17 cellular contexts compared by ENCODE assay signal in genomic region chr5:14407051-14407450, GRCh38.
DNase-seq lines count a peak whose midpoint lies in the region; ATAC-seq, FAIRE-seq and TF ChIP-seq lines count a peak whose summit lies in the region.
"Had no signal": no experiment of that assay in that cellular context is flagged by ENCODE, and none has a peak within 500 bp of the region (broad histone marks: within the 10 kb centered on the region; RNA-seq: fewer than 3 reads in every experiment).

No MANE protein-coding gene starts in this region.

- H3K9ac ChIP-seq in K562 (ENCODE audit: insufficient read depth in 1 of 2, low read depth in 2 of 2, low read length in 2 of 2): no peak overlapping the region
- H3K9ac ChIP-seq: KMS-11 had no signal

- ATAC-seq in Panc1 (peak; percentile 9; the same call in 1 of the 2 replicates), K562 (no peak), GM21825 (IDR thresholded peaks at IDR 0.05; ENCODE audit: unreplicated experiment) (no peak)
- ATAC-seq: GM23338 had no signal

- in situ Hi-C loops in Panc1 (cut with HindIII; ENCODE audit: low pct_unique_long_range_greater_than_20kb, low sequenced_read_pairs): no loop called here
- in situ Hi-C loops in K562 (cut with MboI): no loop called here
- in situ Hi-C loops in GM13976 (cut with MboI; ENCODE audit: low sequenced_read_pairs, unreplicated experiment): no loop called here

- CTCF ChIA-PET in Panc1 (lab: Charles Lee): no interaction called here
- CTCF ChIA-PET in K562 (lab: Yijun Ruan, JAX; ENCODE audit: low intra/inter-chr PET ratio): no interaction called here

- no peaks in the 10 kb centered on the region for H3K27me3 ChIP-seq in Panc1 (ENCODE audit: control insufficient read depth, insufficient read depth, low read length)
- peaks cover 5 to 24% of the 10 kb centered on the region in 2 experiments; a peak in 4 of 5 replicates for H3K27me3 ChIP-seq in K562 (ENCODE audit: control insufficient read depth in 2 of 2, insufficient read depth in 2 of 2, low read length in 2 of 2)
- H3K27me3 ChIP-seq in right atrium auricular region: no peaks in the 10 kb centered on the region
- H3K27me3 ChIP-seq in spleen (replicated peaks in 1 of 7): no peaks in the 10 kb centered on the region

- H3K4me1 ChIP-seq in Panc1 (ENCODE audit: control insufficient read depth, insufficient read depth, low read length) (no peaks in the 10 kb centered on the region), K562 (replicated peaks in 1 of 2; ENCODE audit: control insufficient read depth in 2 of 2, insufficient read depth in 2 of 2, low read length in 2 of 2) (no peaks in the 10 kb centered on the region), right atrium auricular region (peaks cover 0 to 18% of the 10 kb centered on the region in 2 donors), spleen (peaks cover 0 to 66% (median 22%) of the 10 kb centered on the region in 6 donors)

- no peak for TF ChIP-seq EP300 in K562 (IDR thresholded peaks at IDR 0.05; ENCODE audit: low read length)

- H3K4me2 ChIP-seq in K562 (ENCODE audit: insufficient read depth, low read length): no peak overlapping the region
- H3K4me2 ChIP-seq: GM23338, KMS-11 had no signal

- no peaks in the 10 kb centered on the region for H3K9me3 ChIP-seq in Panc1 (ENCODE audit: control insufficient read depth, insufficient read depth, low read depth, low read length)
- H3K9me3 ChIP-seq in K562 (replicated peaks; ENCODE audit: control insufficient read depth, insufficient read depth, low read depth, low read length): no peaks in the 10 kb centered on the region
- H3K9me3 ChIP-seq in right atrium auricular region: no peaks in the 10 kb centered on the region
- no peaks in the 10 kb centered on the region for H3K9me3 ChIP-seq in spleen

- no TSS peak for BruUV-seq in Panc1 (replicated peaks; lab: Mats Ljungman, UMichigan)
- BruUV-seq in K562 (replicated peaks; lab: Mats Ljungman, UMichigan): no TSS peak

- H3K4me3 ChIP-seq in Panc1 (ENCODE audit: low read depth in 2 of 2, low read length in 2 of 2) (no peak overlapping the region), K562 (no peak overlapping the region), right atrium auricular region (no peak overlapping the region), spleen (no peak overlapping the region)
- H3K4me3 ChIP-seq: GM23338 had no signal

- POLR2A ChIA-PET in Panc1 (lab: Charles Lee): no interaction called here
- POLR2A ChIA-PET in K562 (lab: Yijun Ruan, JAX): no interaction called here

- H3K36me3 ChIP-seq in Panc1 (ENCODE audit: control insufficient read depth, insufficient read depth, low read length) (peaks cover 37% of the 10 kb centered on the region), K562 (ENCODE audit: control insufficient read depth, insufficient read depth, low read length) (no peaks in the 10 kb centered on the region), right atrium auricular region (peaks cover 20% of the 10 kb centered on the region), spleen (peaks cover 3 to 83% (median 24%) of the 10 kb centered on the region in 6 donors)

- TF ChIP-seq CTCF in Panc1 (IDR thresholded peaks at IDR 0.05): no peak
- TF ChIP-seq CTCF in K562 (IDR thresholded peaks at IDR 0.05 in 2 of 3, conservative IDR thresholded peaks at IDR 0.05 in 1 of 3; ENCODE audit: insufficient read depth in 2 of 3, low read depth in 1 of 3, low read length in 3 of 3): no peak
- no peak for TF ChIP-seq CTCF in right atrium auricular region (IDR thresholded peaks at IDR 0.05)
- no peak for TF ChIP-seq CTCF in spleen (IDR thresholded peaks at IDR 0.05 in 8 of 11, conservative IDR thresholded peaks at IDR 0.05 in 3 of 11)
- TF ChIP-seq CTCF in GM13976 (IDR thresholded peaks at IDR 0.05; ENCODE audit: borderline replicate concordance, control extremely low read depth, extremely low read depth, insufficient read depth, missing control alignments): no peak

- intact Hi-C loops in Panc1 (cut with micrococcal nuclease; ENCODE audit: unreplicated experiment) (loop anchor here (10.0 kb wide), 1 partner anchor 238 kb away; no protein-coding TSS in a partner anchor), K562 (cut with micrococcal nuclease) (no loop called here), spleen (cut with DNase I; ENCODE audit: low total_unique reads) (no loop called here)

- no peak for TF ChIP-seq RAD21 in K562 (CRISPR knock-in tag; conservative IDR thresholded peaks at IDR 0.05 in 1 of 2, IDR thresholded peaks at IDR 0.05 in 1 of 2)

- H3K27ac ChIP-seq in Panc1 (ENCODE audit: low read length) (no peak overlapping the region), K562 (ENCODE audit: extremely low read depth, low read depth, low read length) (no peak overlapping the region), right atrium auricular region (peak overlapping the region; percentile 55 to 68), spleen (peak overlapping the region; percentile 5 to 79 (median 70))
- H3K27ac ChIP-seq: KMS-11 had no signal

- no peak overlapping the region for H2AFZ ChIP-seq in K562 (ENCODE audit: low read depth, low read length)
- H2AFZ ChIP-seq: GM23338 had no signal

- no peaks in the 10 kb centered on the region for H4K20me1 ChIP-seq in K562 (replicated peaks; ENCODE audit: control insufficient read depth, insufficient read depth, low read length)

- H3K9me1 ChIP-seq in K562 (ENCODE audit: control insufficient read depth, insufficient read depth, low read length): no peaks in the 10 kb centered on the region

- DNase-seq in Panc1 (ENCODE audit: low read depth, low spot score) (no peak), K562 (ENCODE audit: extremely low read depth in 1 of 4, low spot score in 3 of 4) (no peak), right atrium auricular region (ENCODE audit: low spot score) (no peak), spleen (no peak), NCI-H187 (lab: John Stamatoyannopoulos, UW) (no peak), GM13976 (ENCODE audit: low spot score) (no peak)
- DNase-seq in activated CD8-positive, alpha-beta memory T cell treated with anti-CD3 and anti-CD28 coated beads, Interleukin-2, amount 50 U/mL, for 48 hours: no peak
- DNase-seq: activated CD4-positive, alpha-beta T cell treated with anti-CD3 and anti-CD28 coated beads for 4 hours; activated naive CD4-positive, alpha-beta T cell; Calu3; naive B cell; NCI-H1417 treated with DMSO at 0.1 percent for 48 hours; NCI-H2171 treated with DMSO at 0.1 percent for 48 hours; SIG-M5 had no signal

- H3K79me2 ChIP-seq in K562 (ENCODE audit: control insufficient read depth, insufficient read depth, low read length): no peaks in the 10 kb centered on the region

- 5% methylated on average over 5 of the region's 5 CpGs for WGBS in K562 (ENCODE audit: insufficient coverage, low coverage, missing lambda C conversion rate)
- 68 to 84% (median 75%) methylated on average over 5 of the region's 5 CpGs for WGBS in spleen, 5 donors

- FAIRE-seq in K562 (lab: Jason Lieb, UNC): no peak

- TF ChIP-seq POLR2A in K562 (conservative IDR thresholded peaks at IDR 0.05) (no peak), spleen (IDR thresholded peaks at IDR 0.05) (no peak)

TF ChIP-seq in K562, 482 proteins besides CTCF, POLR2A, EP300 and RAD21:
- no peak for TF ChIP-seq MAFG (tag; conservative IDR thresholded peaks at IDR 0.05)
- TF ChIP-seq ZNF511 (CRISPR knock-in tag; IDR thresholded peaks at IDR 0.05): no peak
- TF ChIP-seq ZNF197 (CRISPR knock-in tag; IDR thresholded peaks at IDR 0.05; ENCODE audit: low read depth): no peak
- no peak for TF ChIP-seq ZEB2 (IDR thresholded peaks at IDR 0.05)
- no peak for TF ChIP-seq CTBP1 (IDR thresholded peaks at IDR 0.05; ENCODE audit: borderline replicate concordance)
- no peak for TF ChIP-seq CCAR2 (IDR thresholded peaks at IDR 0.05; ENCODE audit: low read depth, low read length)
- TF ChIP-seq JUND (IDR thresholded peaks at IDR 0.05; ENCODE audit: borderline replicate concordance, low read depth, low read length): no peak
- TF ChIP-seq JUND (tag; IDR thresholded peaks at IDR 0.05; ENCODE audit: borderline replicate concordance, low read depth, low read length): no peak
- no peak for TF ChIP-seq ZNF232 (CRISPR knock-in tag; IDR thresholded peaks at IDR 0.05)
- peak; percentile 22; the same call in 1 of the 2 replicates for TF ChIP-seq CBFA2T3 (IDR thresholded peaks at IDR 0.05)

Comparison
In these comparisons a context has a peak if more than half of its experiments do, and no peak if none do; other contexts are left out.
1. H3K27ac ChIP-seq: peak in right atrium auricular region (2 of 2) and spleen (8 of 8); none in Panc1 (single experiment) and K562 (single experiment).